In genomic region chr2:186751790-186752189, GRCh38 we compare ENCODE assay signal across 13 cellular contexts. TPM values are rescaled to one million over a fixed set of nuclear protein-coding genes. Genes with fewer than 3 reads are reported as not detected.
A peak's percentile ranks its signal among the peaks of the same experiment; 100 is the strongest.
DNase-seq lines count a peak whose midpoint lies in the region; ATAC-seq, FAIRE-seq and TF ChIP-seq lines count a peak whose summit lies in the region.
"Had no signal": no experiment of that assay in that cellular context is flagged by ENCODE, and none has a peak within 500 bp of the region (broad histone marks: within the 10 kb centered on the region; RNA-seq: fewer than 3 reads in every experiment).

No MANE protein-coding gene starts in this region.

- no peak for TF ChIP-seq POLR2A in gastroesophageal sphincter (IDR thresholded peaks at IDR 0.05)

- H3K27me3 ChIP-seq in MG63 (no peaks in the 10 kb centered on the region), gastroesophageal sphincter (no peaks in the 10 kb centered on the region)

- ATAC-seq in GM19351 (IDR thresholded peaks at IDR 0.05; ENCODE audit: unreplicated experiment) (peak; percentile 88), HG02798 (IDR thresholded peaks at IDR 0.05; ENCODE audit: poor library complexity, unreplicated experiment) (peak; percentile 92), HG03469 (IDR thresholded peaks at IDR 0.05; ENCODE audit: unreplicated experiment) (peak; percentile 84), gastroesophageal sphincter (no peak)

- H3K4me3 ChIP-seq in GM12865 (ENCODE audit: low read depth, low read length), result no peak overlapping the region
- no peak overlapping the region for H3K4me3 ChIP-seq in MG63
- no peak overlapping the region for H3K4me3 ChIP-seq in gastroesophageal sphincter
- H3K4me3 ChIP-seq: left ventricle myocardium inferior had no signal

- no peak for TF ChIP-seq EP300 in gastroesophageal sphincter (IDR thresholded peaks at IDR 0.05)

- 50 to 73% methylated on average over 1 of the region's 1 CpG for WGBS in gastroesophageal sphincter (ENCODE audit: low coverage in 1 of 2), 2 donors

- FAIRE-seq in frontal cortex (lab: Jason Lieb, UNC), result no peak

- H3K36me3 ChIP-seq in MG63 (no peaks in the 10 kb centered on the region), gastroesophageal sphincter (peaks cover 3 to 36% of the 10 kb centered on the region in 2 donors)

- no peak overlapping the region for H3K27ac ChIP-seq in gastroesophageal sphincter
- H3K27ac ChIP-seq: left ventricle myocardium inferior had no signal

- TF ChIP-seq CTCF in GM12865 (IDR thresholded peaks at IDR 0.05; ENCODE audit: insufficient read depth, low read depth, low read length, missing control alignments) (no peak), gastroesophageal sphincter (IDR thresholded peaks at IDR 0.05) (no peak)

- DNase-seq in GM12865 (ENCODE audit: low read depth), result peak; percentile 31
- no peak for DNase-seq in retina
- DNase-seq in frontal cortex (ENCODE audit: low spot score in 2 of 2), result no peak
- DNase-seq in MG63, result no peak
- DNase-seq: activated CD4-positive, alpha-beta memory T cell treated with anti-CD3 and anti-CD28 coated beads for 36 hours; DND-41; left ventricle myocardium inferior; NCI-H1436; stimulated activated naive CD4-positive, alpha-beta T cell had no signal

- no peaks in the 10 kb centered on the region for H3K4me1 ChIP-seq in gastroesophageal sphincter
- H3K4me1 ChIP-seq: left ventricle myocardium inferior had no signal

- H3K9me3 ChIP-seq in MG63 (no peaks in the 10 kb centered on the region), gastroesophageal sphincter (no peaks in the 10 kb centered on the region)
- H3K9me3 ChIP-seq: left ventricle myocardium inferior had no signal

RNA-seq across cellular contexts. Expression of gene FAM171B, which starts 57.9 kb away (rescaled TPM):
- total RNA-seq in frontal cortex, result 183 TPM
- 3.2 and 6.0 TPM in 2 replicates for total RNA-seq in MG63 (2014; rRNA removed; shearing (Covaris generic); ENCODE audit: low replicate concordance)
- total RNA-seq in gastroesophageal sphincter, result 10 to 100 TPM in 2 of 4 donors, 1 to 10 TPM in 2; 3.6 to 11.2 (median 7.9) TPM

Comparison
In these comparisons a context has a peak if more than half of its experiments do, and no peak if none do; other contexts are left out.
1. RNA of gene FAM171B, which starts 57.9 kb away (total RNA-seq): 183 TPM in frontal cortex (single experiment); 3.6 to 11.2 TPM in gastroesophageal sphincter and 3.2 to 6.0 TPM in MG63; every median in the first group is over 10 times any median in the second.